In genomic region chr7:77830649-77831355, GRCh38 we compare ENCODE assay signal across 1 cellular context.
TF ChIP-seq lines count a peak whose summit lies in the region.

No MANE protein-coding gene starts in this region.

TF ChIP-seq in K562, 482 proteins besides CTCF, POLR2A, EP300 and RAD21 (continued from another document and continues in another):
- TF ChIP-seq ZBTB40 (IDR thresholded peaks at IDR 0.05): no peak
- no peak for TF ChIP-seq ZBTB40 (CRISPR knock-in tag; IDR thresholded peaks at IDR 0.05)
- no peak for TF ChIP-seq HNRNPL (IDR thresholded peaks at IDR 0.05; ENCODE audit: low read depth, low read length)
- no peak for TF ChIP-seq BRF1 (IDR thresholded peaks at IDR 0.05; ENCODE audit: borderline replicate concordance, extremely low read depth, insufficient read length)
- TF ChIP-seq RERE (CRISPR knock-in tag; IDR thresholded peaks at IDR 0.05; ENCODE audit: borderline replicate concordance): no peak
- peak; percentile 43; the same call in 1 of the 2 replicates for TF ChIP-seq TEAD4 (IDR thresholded peaks at IDR 0.05; ENCODE audit: low read length)
- TF ChIP-seq TEAD4 (CRISPR knock-in tag; IDR thresholded peaks at IDR 0.05; ENCODE audit: borderline replicate concordance): no peak
- TF ChIP-seq RBM39 (optimal IDR thresholded peaks at IDR 0.05; ENCODE audit: low read depth, low read length): no peak
- no peak for TF ChIP-seq PRMT5 (CRISPR knock-in tag; IDR thresholded peaks at IDR 0.05)
- TF ChIP-seq ESRRB (CRISPR knock-in tag; IDR thresholded peaks at IDR 0.05; ENCODE audit: borderline replicate concordance): no peak
- no peak for TF ChIP-seq HSF4 (CRISPR knock-in tag; IDR thresholded peaks at IDR 0.05; ENCODE audit: borderline replicate concordance)
- TF ChIP-seq ERF (CRISPR knock-in tag; IDR thresholded peaks at IDR 0.05): no peak
- TF ChIP-seq RAD51 (IDR thresholded peaks at IDR 0.05; ENCODE audit: borderline replicate concordance, low read depth): peak; percentile 60
- TF ChIP-seq KDM5B (IDR thresholded peaks at IDR 0.05; ENCODE audit: insufficient replicate concordance, low read depth, low read length): no peak
- TF ChIP-seq RB1 (IDR thresholded peaks at IDR 0.05; ENCODE audit: low read depth): no peak
- peak; percentile 16; the same call in 1 of the 2 replicates for TF ChIP-seq TOE1 (IDR thresholded peaks at IDR 0.05; ENCODE audit: borderline replicate concordance)
- TF ChIP-seq TOE1 (CRISPR knock-in tag; IDR thresholded peaks at IDR 0.05; ENCODE audit: borderline replicate concordance, low read depth): no peak
- TF ChIP-seq ADNP (tag; IDR thresholded peaks at IDR 0.05): no peak
- TF ChIP-seq ZNF165 (CRISPR knock-in tag; IDR thresholded peaks at IDR 0.05; ENCODE audit: borderline replicate concordance): no peak
- TF ChIP-seq KLF16 (IDR thresholded peaks at IDR 0.05): no peak
- no peak for TF ChIP-seq CBX1 (IDR thresholded peaks at IDR 0.05; ENCODE audit: low read depth)
- no peak for TF ChIP-seq AFF4 (CRISPR knock-in tag; IDR thresholded peaks at IDR 0.05)
- no peak for TF ChIP-seq PRPF4 (IDR thresholded peaks at IDR 0.05; ENCODE audit: insufficient read depth, low read depth, low read length, poor library complexity, severe bottlenecking)
- TF ChIP-seq CREB3 (tag; conservative IDR thresholded peaks at IDR 0.05; ENCODE audit: low read depth): no peak
- no peak for TF ChIP-seq FOXP1 (CRISPR knock-in tag; IDR thresholded peaks at IDR 0.05)
- TF ChIP-seq ZNF639 (CRISPR knock-in tag; conservative IDR thresholded peaks at IDR 0.05 in 1 of 2, IDR thresholded peaks at IDR 0.05 in 1 of 2): no peak
- TF ChIP-seq PHF20 (IDR thresholded peaks at IDR 0.05; ENCODE audit: partially characterized antibody): no peak
- TF ChIP-seq FOXK1 (CRISPR knock-in tag; IDR thresholded peaks at IDR 0.05; ENCODE audit: borderline replicate concordance): no peak
- no peak for TF ChIP-seq TFE3 (CRISPR knock-in tag; IDR thresholded peaks at IDR 0.05)
- no peak for TF ChIP-seq ATF1 (CRISPR knock-in tag; IDR thresholded peaks at IDR 0.05)
- no peak for TF ChIP-seq ATF1 (tag; IDR thresholded peaks at IDR 0.05)
- no peak for TF ChIP-seq PCBP2 (IDR thresholded peaks at IDR 0.05; ENCODE audit: low read depth, low read length, poor library complexity, severe bottlenecking)
- no peak for TF ChIP-seq FOXJ2 (tag; IDR thresholded peaks at IDR 0.05)
- 0 out of 2 replicates have a peak, but pooled peaks have one; percentile 22 for TF ChIP-seq NCOR1 (IDR thresholded peaks at IDR 0.05)
